ENCODE assay signal across 8 cellular contexts in the genomic region with DNA sequence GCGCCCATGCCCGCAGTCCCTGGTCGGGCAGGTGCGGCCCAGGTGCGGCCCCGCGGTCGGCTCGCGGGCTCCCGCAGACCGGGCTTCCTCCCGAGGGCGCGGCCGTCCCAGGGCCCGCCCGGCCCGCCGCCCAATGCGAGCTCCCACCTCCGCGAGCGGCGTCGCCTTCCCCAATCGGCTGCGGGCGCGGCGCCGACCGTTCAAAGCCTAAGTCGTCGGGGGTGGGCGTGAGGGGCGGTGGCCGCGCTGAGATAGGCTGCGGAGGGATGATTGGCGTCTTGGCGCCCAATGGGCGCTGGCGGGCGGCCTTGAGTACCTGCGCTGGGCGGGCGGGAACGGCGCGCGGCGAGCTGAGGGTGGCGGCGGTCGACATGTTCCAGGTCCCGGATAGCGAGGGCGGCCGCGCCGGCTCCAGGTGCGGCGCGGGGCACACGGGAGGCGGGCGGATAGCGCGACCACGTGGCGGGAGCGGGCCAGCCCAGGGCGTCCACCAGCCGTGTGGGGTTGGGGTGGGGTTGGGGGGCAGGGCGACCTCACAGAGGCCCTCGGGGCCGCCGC. TPM values are rescaled to one million over a fixed set of nuclear protein-coding genes. Genes with fewer than 3 reads are reported as not detected.
DNase-seq lines count a peak whose midpoint lies in the region; ATAC-seq, FAIRE-seq and TF ChIP-seq lines count a peak whose summit lies in the region.

A gene with protein sequence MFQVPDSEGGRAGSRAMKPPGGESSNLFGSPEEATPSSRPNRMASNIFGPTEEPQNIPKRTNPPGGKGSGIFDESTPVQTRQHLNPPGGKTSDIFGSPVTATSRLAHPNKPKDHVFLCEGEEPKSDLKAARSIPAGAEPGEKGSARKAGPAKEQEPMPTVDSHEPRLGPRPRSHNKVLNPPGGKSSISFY (plus strand): TSS at position 338 of the 558 bp plus-strand sequence. CDS start 34 bp downstream, at position 372.

- peaks cover 37% of the 10 kb centered on the region for H3K79me2 ChIP-seq in neural cell (replicated peaks; ENCODE audit: insufficient read depth, low read length)

- no peaks in the 10 kb centered on the region for H3K27me3 ChIP-seq in neural cell (ENCODE audit: insufficient read depth, low read depth, low read length)

- TF ChIP-seq EP300 in neural cell (conservative IDR thresholded peaks at IDR 0.05; ENCODE audit: poor library complexity, severe bottlenecking) = no peak

- H3K9ac ChIP-seq in neural cell (ENCODE audit: low read length) = peak within 1 kb of the TSS; percentile 77

- H2AFZ ChIP-seq in neural cell (ENCODE audit: low read depth, low read length) = peak within 1 kb of the TSS; percentile 25

- peak within 1 kb of the TSS; percentile 91 for H3K4me2 ChIP-seq in neural cell (ENCODE audit: low read length)

- H3K4me1 Mint-ChIP-seq in stimulated activated naive CD8-positive, alpha-beta T cell treated with anti-CD3 and anti-CD28 coated beads, Interleukin-15, amount 100 ng/mL, for 72 hours = peaks cover 49% of the 10 kb centered on the region

- peak within 1 kb of the TSS; percentile 90 for H3K4me3 ChIP-seq in neural cell (ENCODE audit: low read length)

- no peak for TF ChIP-seq RAD21 in neural cell (conservative IDR thresholded peaks at IDR 0.05)

- TF ChIP-seq POLR2A in H54 (IDR thresholded peaks at IDR 0.05; ENCODE audit: low read depth, low read length) (peak; percentile 49; the same call in 1 of the 2 replicates), Raji (IDR thresholded peaks at IDR 0.05; ENCODE audit: insufficient read depth, low read depth, low read length) (peak; percentile 66)

- H3F3A ChIP-seq in neural cell (ENCODE audit: insufficient read depth, low read length, poor library complexity, severe bottlenecking) = no peaks in the 10 kb centered on the region

- H3K9me2 ChIP-seq in neural cell (ENCODE audit: insufficient read depth, low read length) = no peaks in the 10 kb centered on the region

- no peaks in the 10 kb centered on the region for H3K27me3 Mint-ChIP-seq in stimulated activated naive CD8-positive, alpha-beta T cell treated with anti-CD3 and anti-CD28 coated beads, Interleukin-15, amount 100 ng/mL, for 72 hours

- DNase-seq in EL (peak; percentile 96), H54 (ENCODE audit: insufficient read length, low spot score) (peak; percentile 95), M059J (ENCODE audit: low read depth) (peak; percentile 97), fibroblast of the conjunctiva (ENCODE audit: low read depth) (peak; percentile 92)
- DNase-seq in activated T-helper 9 cell treated with anti-CD3 and anti-CD28 coated beads, Interleukin-2, amount 50 U/mL, for 16 hours (ENCODE audit: low read depth) = peak; percentile 94
- DNase-seq in stimulated activated naive CD8-positive, alpha-beta T cell treated with anti-CD3 and anti-CD28 coated beads, Interleukin-15, amount 100 ng/mL, for 72 hours = peak; percentile 95 to 96

- peak; percentile 99 for ATAC-seq in stimulated activated naive CD8-positive, alpha-beta T cell treated with anti-CD3 and anti-CD28 coated beads, Interleukin-15, amount 100 ng/mL, for 72 hours

- H3K9me3 ChIP-seq in neural cell (ENCODE audit: low read length) = no peaks in the 10 kb centered on the region

- H3K9me3 Mint-ChIP-seq in stimulated activated naive CD8-positive, alpha-beta T cell treated with anti-CD3 and anti-CD28 coated beads, Interleukin-15, amount 100 ng/mL, for 72 hours = no peaks in the 10 kb centered on the region

- H3K36me3 ChIP-seq in neural cell (ENCODE audit: insufficient read depth, low read length) = no peaks in the 10 kb centered on the region

- peak within 1 kb of the TSS; percentile 91 to 96 for H3K27ac Mint-ChIP-seq in stimulated activated naive CD8-positive, alpha-beta T cell treated with anti-CD3 and anti-CD28 coated beads, Interleukin-15, amount 100 ng/mL, for 72 hours

- H3K4me3 Mint-ChIP-seq in stimulated activated naive CD8-positive, alpha-beta T cell treated with anti-CD3 and anti-CD28 coated beads, Interleukin-15, amount 100 ng/mL, for 72 hours = peak within 1 kb of the TSS; percentile 86 to 96

- no peaks in the 10 kb centered on the region for H4K20me1 ChIP-seq in neural cell (ENCODE audit: insufficient read depth)

- no peak for FAIRE-seq in H54 (lab: Jason Lieb, UNC)

- no peak for TF ChIP-seq CTCF in neural cell (IDR thresholded peaks at IDR 0.05; ENCODE audit: poor library complexity, severe bottlenecking)

- peak within 1 kb of the TSS; percentile 39 for H3K27ac ChIP-seq in neural cell (ENCODE audit: low read length)

TF ChIP-seq in neural cell, 6 proteins besides CTCF, POLR2A, EP300 and RAD21:
- TF ChIP-seq EZH2 (IDR thresholded peaks at IDR 0.05; ENCODE audit: borderline replicate concordance, insufficient read depth, low read length, poor library complexity, severe bottlenecking) (no peak), MXI1 (conservative IDR thresholded peaks at IDR 0.05; ENCODE audit: poor library complexity, severe bottlenecking) (peak; percentile 81), POLR2AphosphoS5 (IDR thresholded peaks at IDR 0.05) (peak; percentile 74)
- TF ChIP-seq, protein P1, sequence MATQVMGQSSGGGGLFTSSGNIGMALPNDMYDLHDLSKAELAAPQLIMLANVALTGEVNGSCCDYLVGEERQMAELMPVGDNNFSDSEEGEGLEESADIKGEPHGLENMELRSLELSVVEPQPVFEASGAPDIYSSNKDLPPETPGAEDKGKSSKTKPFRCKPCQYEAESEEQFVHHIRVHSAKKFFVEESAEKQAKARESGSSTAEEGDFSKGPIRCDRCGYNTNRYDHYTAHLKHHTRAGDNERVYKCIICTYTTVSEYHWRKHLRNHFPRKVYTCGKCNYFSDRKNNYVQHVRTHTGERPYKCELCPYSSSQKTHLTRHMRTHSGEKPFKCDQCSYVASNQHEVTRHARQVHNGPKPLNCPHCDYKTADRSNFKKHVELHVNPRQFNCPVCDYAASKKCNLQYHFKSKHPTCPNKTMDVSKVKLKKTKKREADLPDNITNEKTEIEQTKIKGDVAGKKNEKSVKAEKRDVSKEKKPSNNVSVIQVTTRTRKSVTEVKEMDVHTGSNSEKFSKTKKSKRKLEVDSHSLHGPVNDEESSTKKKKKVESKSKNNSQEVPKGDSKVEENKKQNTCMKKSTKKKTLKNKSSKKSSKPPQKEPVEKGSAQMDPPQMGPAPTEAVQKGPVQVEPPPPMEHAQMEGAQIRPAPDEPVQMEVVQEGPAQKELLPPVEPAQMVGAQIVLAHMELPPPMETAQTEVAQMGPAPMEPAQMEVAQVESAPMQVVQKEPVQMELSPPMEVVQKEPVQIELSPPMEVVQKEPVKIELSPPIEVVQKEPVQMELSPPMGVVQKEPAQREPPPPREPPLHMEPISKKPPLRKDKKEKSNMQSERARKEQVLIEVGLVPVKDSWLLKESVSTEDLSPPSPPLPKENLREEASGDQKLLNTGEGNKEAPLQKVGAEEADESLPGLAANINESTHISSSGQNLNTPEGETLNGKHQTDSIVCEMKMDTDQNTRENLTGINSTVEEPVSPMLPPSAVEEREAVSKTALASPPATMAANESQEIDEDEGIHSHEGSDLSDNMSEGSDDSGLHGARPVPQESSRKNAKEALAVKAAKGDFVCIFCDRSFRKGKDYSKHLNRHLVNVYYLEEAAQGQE (IDR thresholded peaks at IDR 0.05; ENCODE audit: borderline replicate concordance) = no peak
TF ChIP-seq in neural cell: peak in this region for 2.

RNA-seq across cellular contexts. Expression of the gene that starts here (rescaled TPM):
- total RNA-seq in M059J (2014; rRNA removed; shearing (Covaris generic)) = 126 and 168 TPM in 2 replicates
- polyA plus RNA-seq in neural cell = 44.9 and 61.4 TPM in 2 replicates
- 56.5 and 57.5 TPM in 2 replicates for polyA minus RNA-seq in neural cell

Comparison
In these comparisons a context has a peak if more than half of its experiments do, and no peak if none do; other contexts are left out.
1. Peak in every context shown above with its lines: DNase-seq, ATAC-seq, H3K4me3 ChIP-seq and H3K27ac ChIP-seq.